Comparison of ENCODE assay signal across 13 cellular contexts in genomic region chr6:105013459-105013858, GRCh38. TPM values are rescaled to one million over a fixed set of nuclear protein-coding genes. Genes with fewer than 3 reads are reported as not detected.
"Had no signal": no experiment of that assay in that cellular context is flagged by ENCODE, and none has a peak within 500 bp of the region (broad histone marks: within the 10 kb centered on the region; RNA-seq: fewer than 3 reads in every experiment).

No MANE protein-coding gene starts in this region.

RNA-seq across cellular contexts. Expression of gene LIN28B, which starts 56.6 kb away (rescaled TPM):
- total RNA-seq: natural killer cell, omental fat pad, osteocyte, posterior vena cava, pulmonary artery endothelial cell, right atrium auricular region, sciatic nerve, spleen, suprapubic skin, transverse colon, upper lobe of right lung had no signal
- polyA plus RNA-seq: pancreas, spleen, urinary bladder had no signal
